4 cellular contexts compared by ENCODE assay signal in genomic region chr10:5021624-5022288, GRCh38. TPM values are rescaled to one million over a fixed set of nuclear protein-coding genes. Genes with fewer than 3 reads are reported as not detected.
"Had no signal": no experiment of that assay in that cellular context is flagged by ENCODE, and none has a peak within 500 bp of the region (broad histone marks: within the 10 kb centered on the region; RNA-seq: fewer than 3 reads in every experiment).

No MANE protein-coding gene starts in this region.

RNA-seq across cellular contexts. Expression of gene AKR1C2, which starts 18.1 kb away (rescaled TPM):
- total RNA-seq: activated CD4-positive, alpha-beta memory T cell treated with anti-CD3 and anti-CD28 coated beads, Interleukin-2, amount 10 ng/mL, durations not matched to agents 7 days and 5 days; activated CD4-positive, alpha-beta T cell treated with anti-CD3 and anti-CD28 coated beads for 36 hours; activated CD8-positive, alpha-beta memory T cell treated with anti-CD3 and anti-CD28 coated beads for 36 hours; activated T-helper 17 cell treated with anti-CD3 and anti-CD28 coated beads, Interleukin-2, amount 50 U/mL, for 72 hours had no signal
